2 cellular contexts compared by ENCODE assay signal in the genomic region with DNA sequence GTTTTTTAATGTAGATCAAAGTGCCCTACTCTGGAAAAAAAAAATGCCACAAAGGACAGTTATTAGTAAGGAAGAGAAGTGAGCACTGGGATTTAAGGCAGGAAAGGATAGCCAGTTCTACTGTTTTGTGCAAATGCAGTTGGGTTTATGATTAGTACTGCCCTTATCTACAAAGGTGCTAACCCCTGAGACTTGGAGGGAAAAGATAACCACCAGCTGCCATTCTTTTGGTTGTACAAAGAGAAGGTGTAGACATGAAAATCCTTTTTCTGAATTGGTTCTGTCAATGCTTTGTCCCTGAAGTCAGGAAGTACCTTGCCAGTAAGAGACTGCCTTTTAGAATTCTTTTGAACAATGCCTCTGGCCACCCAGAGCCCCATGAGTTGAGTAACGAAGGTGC.
A peak's percentile ranks its signal among the peaks of the same experiment; 100 is the strongest.
TF ChIP-seq lines count a peak whose summit lies in the region.

No MANE protein-coding gene starts in this region.

TF ChIP-seq in K562, 482 proteins besides CTCF, POLR2A, EP300 and RAD21 (continues in another document):
- TF ChIP-seq, protein P1, sequence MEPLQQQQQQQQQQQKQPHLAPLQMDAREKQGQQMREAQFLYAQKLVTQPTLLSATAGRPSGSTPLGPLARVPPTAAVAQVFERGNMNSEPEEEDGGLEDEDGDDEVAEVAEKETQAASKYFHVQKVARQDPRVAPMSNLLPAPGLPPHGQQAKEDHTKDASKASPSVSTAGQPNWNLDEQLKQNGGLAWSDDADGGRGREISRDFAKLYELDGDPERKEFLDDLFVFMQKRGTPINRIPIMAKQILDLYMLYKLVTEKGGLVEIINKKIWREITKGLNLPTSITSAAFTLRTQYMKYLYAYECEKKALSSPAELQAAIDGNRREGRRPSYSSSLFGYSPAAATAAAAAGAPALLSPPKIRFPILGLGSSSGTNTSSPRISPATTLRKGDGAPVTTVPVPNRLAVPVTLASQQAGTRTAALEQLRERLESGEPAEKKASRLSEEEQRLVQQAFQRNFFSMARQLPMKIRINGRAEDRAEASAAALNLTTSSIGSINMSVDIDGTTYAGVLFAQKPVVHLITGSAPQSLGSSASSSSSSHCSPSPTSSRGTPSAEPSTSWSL (CRISPR knock-in tag; IDR thresholded peaks at IDR 0.05; ENCODE audit: borderline replicate concordance), result no peak
- TF ChIP-seq ARID1B (IDR thresholded peaks at IDR 0.05) (peak; percentile 30; the same call in 1 of the 2 replicates), MEF2A (IDR thresholded peaks at IDR 0.05; ENCODE audit: control insufficient read depth, low read depth, low read length) (no peak), CBFA2T3 (IDR thresholded peaks at IDR 0.05) (peak; percentile 51; the same call in 1 of the 2 replicates), TFAM (CRISPR knock-in tag; conservative IDR thresholded peaks at IDR 0.05) (no peak), TSC22D4 (tag; IDR thresholded peaks at IDR 0.05) (no peak), SMARCC2 (IDR thresholded peaks at IDR 0.05; ENCODE audit: low read depth) (no peak), MEIS2 (IDR thresholded peaks at IDR 0.05; ENCODE audit: partially characterized antibody) (no peak), MTA3 (IDR thresholded peaks at IDR 0.05; ENCODE audit: borderline replicate concordance) (no peak), HEY1 (CRISPR knock-in tag; IDR thresholded peaks at IDR 0.05; ENCODE audit: borderline replicate concordance) (no peak), KAT7 (CRISPR knock-in tag; IDR thresholded peaks at IDR 0.05; ENCODE audit: borderline replicate concordance) (no peak), ZNF584 (CRISPR knock-in tag; IDR thresholded peaks at IDR 0.05; ENCODE audit: low read depth) (no peak), BRD9 (IDR thresholded peaks at IDR 0.05; ENCODE audit: low read depth, partially characterized antibody) (no peak), TAF7 (tag; IDR thresholded peaks at IDR 0.05) (no peak)
- TF ChIP-seq, protein P2, sequence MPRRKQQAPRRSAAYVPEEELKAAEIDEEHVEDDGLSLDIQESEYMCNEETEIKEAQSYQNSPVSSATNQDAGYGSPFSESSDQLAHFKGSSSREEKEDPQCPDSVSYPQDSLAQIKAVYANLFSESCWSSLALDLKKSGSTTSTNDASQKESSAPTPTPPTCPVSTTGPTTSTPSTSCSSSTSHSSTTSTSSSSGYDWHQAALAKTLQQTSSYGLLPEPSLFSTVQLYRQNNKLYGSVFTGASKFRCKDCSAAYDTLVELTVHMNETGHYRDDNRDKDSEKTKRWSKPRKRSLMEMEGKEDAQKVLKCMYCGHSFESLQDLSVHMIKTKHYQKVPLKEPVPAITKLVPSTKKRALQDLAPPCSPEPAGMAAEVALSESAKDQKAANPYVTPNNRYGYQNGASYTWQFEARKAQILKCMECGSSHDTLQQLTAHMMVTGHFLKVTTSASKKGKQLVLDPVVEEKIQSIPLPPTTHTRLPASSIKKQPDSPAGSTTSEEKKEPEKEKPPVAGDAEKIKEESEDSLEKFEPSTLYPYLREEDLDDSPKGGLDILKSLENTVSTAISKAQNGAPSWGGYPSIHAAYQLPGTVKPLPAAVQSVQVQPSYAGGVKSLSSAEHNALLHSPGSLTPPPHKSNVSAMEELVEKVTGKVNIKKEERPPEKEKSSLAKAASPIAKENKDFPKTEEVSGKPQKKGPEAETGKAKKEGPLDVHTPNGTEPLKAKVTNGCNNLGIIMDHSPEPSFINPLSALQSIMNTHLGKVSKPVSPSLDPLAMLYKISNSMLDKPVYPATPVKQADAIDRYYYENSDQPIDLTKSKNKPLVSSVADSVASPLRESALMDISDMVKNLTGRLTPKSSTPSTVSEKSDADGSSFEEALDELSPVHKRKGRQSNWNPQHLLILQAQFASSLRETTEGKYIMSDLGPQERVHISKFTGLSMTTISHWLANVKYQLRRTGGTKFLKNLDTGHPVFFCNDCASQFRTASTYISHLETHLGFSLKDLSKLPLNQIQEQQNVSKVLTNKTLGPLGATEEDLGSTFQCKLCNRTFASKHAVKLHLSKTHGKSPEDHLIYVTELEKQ (CRISPR knock-in tag; IDR thresholded peaks at IDR 0.05), result no peak
- TF ChIP-seq, protein P3, sequence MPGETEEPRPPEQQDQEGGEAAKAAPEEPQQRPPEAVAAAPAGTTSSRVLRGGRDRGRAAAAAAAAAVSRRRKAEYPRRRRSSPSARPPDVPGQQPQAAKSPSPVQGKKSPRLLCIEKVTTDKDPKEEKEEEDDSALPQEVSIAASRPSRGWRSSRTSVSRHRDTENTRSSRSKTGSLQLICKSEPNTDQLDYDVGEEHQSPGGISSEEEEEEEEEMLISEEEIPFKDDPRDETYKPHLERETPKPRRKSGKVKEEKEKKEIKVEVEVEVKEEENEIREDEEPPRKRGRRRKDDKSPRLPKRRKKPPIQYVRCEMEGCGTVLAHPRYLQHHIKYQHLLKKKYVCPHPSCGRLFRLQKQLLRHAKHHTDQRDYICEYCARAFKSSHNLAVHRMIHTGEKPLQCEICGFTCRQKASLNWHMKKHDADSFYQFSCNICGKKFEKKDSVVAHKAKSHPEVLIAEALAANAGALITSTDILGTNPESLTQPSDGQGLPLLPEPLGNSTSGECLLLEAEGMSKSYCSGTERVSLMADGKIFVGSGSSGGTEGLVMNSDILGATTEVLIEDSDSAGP (CRISPR knock-in tag; IDR thresholded peaks at IDR 0.05), result no peak
- TF ChIP-seq, protein P4, sequence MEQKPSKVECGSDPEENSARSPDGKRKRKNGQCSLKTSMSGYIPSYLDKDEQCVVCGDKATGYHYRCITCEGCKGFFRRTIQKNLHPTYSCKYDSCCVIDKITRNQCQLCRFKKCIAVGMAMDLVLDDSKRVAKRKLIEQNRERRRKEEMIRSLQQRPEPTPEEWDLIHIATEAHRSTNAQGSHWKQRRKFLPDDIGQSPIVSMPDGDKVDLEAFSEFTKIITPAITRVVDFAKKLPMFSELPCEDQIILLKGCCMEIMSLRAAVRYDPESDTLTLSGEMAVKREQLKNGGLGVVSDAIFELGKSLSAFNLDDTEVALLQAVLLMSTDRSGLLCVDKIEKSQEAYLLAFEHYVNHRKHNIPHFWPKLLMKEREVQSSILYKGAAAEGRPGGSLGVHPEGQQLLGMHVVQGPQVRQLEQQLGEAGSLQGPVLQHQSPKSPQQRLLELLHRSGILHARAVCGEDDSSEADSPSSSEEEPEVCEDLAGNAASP (IDR thresholded peaks at IDR 0.05), result no peak
- TF ChIP-seq, protein P5, sequence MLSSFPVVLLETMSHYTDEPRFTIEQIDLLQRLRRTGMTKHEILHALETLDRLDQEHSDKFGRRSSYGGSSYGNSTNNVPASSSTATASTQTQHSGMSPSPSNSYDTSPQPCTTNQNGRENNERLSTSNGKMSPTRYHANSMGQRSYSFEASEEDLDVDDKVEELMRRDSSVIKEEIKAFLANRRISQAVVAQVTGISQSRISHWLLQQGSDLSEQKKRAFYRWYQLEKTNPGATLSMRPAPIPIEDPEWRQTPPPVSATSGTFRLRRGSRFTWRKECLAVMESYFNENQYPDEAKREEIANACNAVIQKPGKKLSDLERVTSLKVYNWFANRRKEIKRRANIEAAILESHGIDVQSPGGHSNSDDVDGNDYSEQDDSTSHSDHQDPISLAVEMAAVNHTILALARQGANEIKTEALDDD (IDR thresholded peaks at IDR 0.05), result 0 out of 2 replicates have a peak, but pooled peaks have one; percentile 18

TF ChIP-seq in neural cell, 6 proteins besides CTCF, POLR2A, EP300 and RAD21:
- TF ChIP-seq, protein P6, sequence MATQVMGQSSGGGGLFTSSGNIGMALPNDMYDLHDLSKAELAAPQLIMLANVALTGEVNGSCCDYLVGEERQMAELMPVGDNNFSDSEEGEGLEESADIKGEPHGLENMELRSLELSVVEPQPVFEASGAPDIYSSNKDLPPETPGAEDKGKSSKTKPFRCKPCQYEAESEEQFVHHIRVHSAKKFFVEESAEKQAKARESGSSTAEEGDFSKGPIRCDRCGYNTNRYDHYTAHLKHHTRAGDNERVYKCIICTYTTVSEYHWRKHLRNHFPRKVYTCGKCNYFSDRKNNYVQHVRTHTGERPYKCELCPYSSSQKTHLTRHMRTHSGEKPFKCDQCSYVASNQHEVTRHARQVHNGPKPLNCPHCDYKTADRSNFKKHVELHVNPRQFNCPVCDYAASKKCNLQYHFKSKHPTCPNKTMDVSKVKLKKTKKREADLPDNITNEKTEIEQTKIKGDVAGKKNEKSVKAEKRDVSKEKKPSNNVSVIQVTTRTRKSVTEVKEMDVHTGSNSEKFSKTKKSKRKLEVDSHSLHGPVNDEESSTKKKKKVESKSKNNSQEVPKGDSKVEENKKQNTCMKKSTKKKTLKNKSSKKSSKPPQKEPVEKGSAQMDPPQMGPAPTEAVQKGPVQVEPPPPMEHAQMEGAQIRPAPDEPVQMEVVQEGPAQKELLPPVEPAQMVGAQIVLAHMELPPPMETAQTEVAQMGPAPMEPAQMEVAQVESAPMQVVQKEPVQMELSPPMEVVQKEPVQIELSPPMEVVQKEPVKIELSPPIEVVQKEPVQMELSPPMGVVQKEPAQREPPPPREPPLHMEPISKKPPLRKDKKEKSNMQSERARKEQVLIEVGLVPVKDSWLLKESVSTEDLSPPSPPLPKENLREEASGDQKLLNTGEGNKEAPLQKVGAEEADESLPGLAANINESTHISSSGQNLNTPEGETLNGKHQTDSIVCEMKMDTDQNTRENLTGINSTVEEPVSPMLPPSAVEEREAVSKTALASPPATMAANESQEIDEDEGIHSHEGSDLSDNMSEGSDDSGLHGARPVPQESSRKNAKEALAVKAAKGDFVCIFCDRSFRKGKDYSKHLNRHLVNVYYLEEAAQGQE (IDR thresholded peaks at IDR 0.05; ENCODE audit: borderline replicate concordance), result no peak
- TF ChIP-seq TAF1 (IDR thresholded peaks at IDR 0.05; ENCODE audit: low read depth) (no peak), SMC3 (conservative IDR thresholded peaks at IDR 0.05; ENCODE audit: poor library complexity) (no peak), EZH2 (IDR thresholded peaks at IDR 0.05; ENCODE audit: borderline replicate concordance, insufficient read depth, low read length, poor library complexity, severe bottlenecking) (no peak), MXI1 (conservative IDR thresholded peaks at IDR 0.05; ENCODE audit: poor library complexity, severe bottlenecking) (no peak), POLR2AphosphoS5 (IDR thresholded peaks at IDR 0.05) (no peak)
TF ChIP-seq in neural cell: peak in this region for 0.
